1 cellular context compared by ENCODE assay signal in genomic region chr20:49046087-49046900, GRCh38.
A peak's percentile ranks its signal among the peaks of the same experiment; 100 is the strongest.
TF ChIP-seq lines count a peak whose summit lies in the region.

Gene CSE1L, plus strand, starts transcription at chr20:49046312. Its CDS starts 12,152 bp downstream, at chr20:49058464.

TF ChIP-seq in HepG2, 621 proteins besides CTCF, POLR2A, EP300 and RAD21 (continued from another document and continues in another):
- TF ChIP-seq, protein P1, sequence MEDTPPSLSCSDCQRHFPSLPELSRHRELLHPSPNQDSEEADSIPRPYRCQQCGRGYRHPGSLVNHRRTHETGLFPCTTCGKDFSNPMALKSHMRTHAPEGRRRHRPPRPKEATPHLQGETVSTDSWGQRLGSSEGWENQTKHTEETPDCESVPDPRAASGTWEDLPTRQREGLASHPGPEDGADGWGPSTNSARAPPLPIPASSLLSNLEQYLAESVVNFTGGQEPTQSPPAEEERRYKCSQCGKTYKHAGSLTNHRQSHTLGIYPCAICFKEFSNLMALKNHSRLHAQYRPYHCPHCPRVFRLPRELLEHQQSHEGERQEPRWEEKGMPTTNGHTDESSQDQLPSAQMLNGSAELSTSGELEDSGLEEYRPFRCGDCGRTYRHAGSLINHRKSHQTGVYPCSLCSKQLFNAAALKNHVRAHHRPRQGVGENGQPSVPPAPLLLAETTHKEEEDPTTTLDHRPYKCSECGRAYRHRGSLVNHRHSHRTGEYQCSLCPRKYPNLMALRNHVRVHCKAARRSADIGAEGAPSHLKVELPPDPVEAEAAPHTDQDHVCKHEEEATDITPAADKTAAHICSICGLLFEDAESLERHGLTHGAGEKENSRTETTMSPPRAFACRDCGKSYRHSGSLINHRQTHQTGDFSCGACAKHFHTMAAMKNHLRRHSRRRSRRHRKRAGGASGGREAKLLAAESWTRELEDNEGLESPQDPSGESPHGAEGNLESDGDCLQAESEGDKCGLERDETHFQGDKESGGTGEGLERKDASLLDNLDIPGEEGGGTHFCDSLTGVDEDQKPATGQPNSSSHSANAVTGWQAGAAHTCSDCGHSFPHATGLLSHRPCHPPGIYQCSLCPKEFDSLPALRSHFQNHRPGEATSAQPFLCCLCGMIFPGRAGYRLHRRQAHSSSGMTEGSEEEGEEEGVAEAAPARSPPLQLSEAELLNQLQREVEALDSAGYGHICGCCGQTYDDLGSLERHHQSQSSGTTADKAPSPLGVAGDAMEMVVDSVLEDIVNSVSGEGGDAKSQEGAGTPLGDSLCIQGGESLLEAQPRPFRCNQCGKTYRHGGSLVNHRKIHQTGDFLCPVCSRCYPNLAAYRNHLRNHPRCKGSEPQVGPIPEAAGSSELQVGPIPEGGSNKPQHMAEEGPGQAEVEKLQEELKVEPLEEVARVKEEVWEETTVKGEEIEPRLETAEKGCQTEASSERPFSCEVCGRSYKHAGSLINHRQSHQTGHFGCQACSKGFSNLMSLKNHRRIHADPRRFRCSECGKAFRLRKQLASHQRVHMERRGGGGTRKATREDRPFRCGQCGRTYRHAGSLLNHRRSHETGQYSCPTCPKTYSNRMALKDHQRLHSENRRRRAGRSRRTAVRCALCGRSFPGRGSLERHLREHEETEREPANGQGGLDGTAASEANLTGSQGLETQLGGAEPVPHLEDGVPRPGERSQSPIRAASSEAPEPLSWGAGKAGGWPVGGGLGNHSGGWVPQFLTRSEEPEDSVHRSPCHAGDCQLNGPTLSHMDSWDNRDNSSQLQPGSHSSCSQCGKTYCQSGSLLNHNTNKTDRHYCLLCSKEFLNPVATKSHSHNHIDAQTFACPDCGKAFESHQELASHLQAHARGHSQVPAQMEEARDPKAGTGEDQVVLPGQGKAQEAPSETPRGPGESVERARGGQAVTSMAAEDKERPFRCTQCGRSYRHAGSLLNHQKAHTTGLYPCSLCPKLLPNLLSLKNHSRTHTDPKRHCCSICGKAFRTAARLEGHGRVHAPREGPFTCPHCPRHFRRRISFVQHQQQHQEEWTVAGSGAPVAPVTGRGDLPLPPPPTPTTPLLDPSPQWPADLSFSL (CRISPR knock-in tag; IDR thresholded peaks at IDR 0.05), result no peak
- peak; percentile 36; the same call in 1 of the 2 replicates for TF ChIP-seq TBX3 (IDR thresholded peaks at IDR 0.05; ENCODE audit: borderline replicate concordance)
- peak; percentile 22; the same call in 1 of the 2 replicates for TF ChIP-seq FOXK1 (CRISPR knock-in tag; IDR thresholded peaks at IDR 0.05; ENCODE audit: borderline replicate concordance, low read depth)
- TF ChIP-seq MATR3 (CRISPR knock-in tag; IDR thresholded peaks at IDR 0.05), result 0 out of 2 replicates have a peak, but pooled peaks have one; percentile 95
- peak; percentile 87 for TF ChIP-seq SRY (CRISPR knock-in tag; IDR thresholded peaks at IDR 0.05)
- TF ChIP-seq ARID2 (CRISPR knock-in tag; IDR thresholded peaks at IDR 0.05; ENCODE audit: borderline replicate concordance), result no peak; the same call in none of the 2 replicates
- peak; percentile 99 for TF ChIP-seq HDAC1 (CRISPR knock-in tag; IDR thresholded peaks at IDR 0.05)
- TF ChIP-seq ELF3 (CRISPR knock-in tag; IDR thresholded peaks at IDR 0.05), result peak; percentile 57
- no peak for TF ChIP-seq CEBPG (CRISPR knock-in tag; IDR thresholded peaks at IDR 0.05)
- TF ChIP-seq LCORL (IDR thresholded peaks at IDR 0.05), result no peak
- TF ChIP-seq LCORL (CRISPR knock-in tag; IDR thresholded peaks at IDR 0.05), result no peak
- peak; percentile 74 for TF ChIP-seq ZNF441 (CRISPR knock-in tag; IDR thresholded peaks at IDR 0.05; ENCODE audit: borderline replicate concordance)
- TF ChIP-seq, protein P2, sequence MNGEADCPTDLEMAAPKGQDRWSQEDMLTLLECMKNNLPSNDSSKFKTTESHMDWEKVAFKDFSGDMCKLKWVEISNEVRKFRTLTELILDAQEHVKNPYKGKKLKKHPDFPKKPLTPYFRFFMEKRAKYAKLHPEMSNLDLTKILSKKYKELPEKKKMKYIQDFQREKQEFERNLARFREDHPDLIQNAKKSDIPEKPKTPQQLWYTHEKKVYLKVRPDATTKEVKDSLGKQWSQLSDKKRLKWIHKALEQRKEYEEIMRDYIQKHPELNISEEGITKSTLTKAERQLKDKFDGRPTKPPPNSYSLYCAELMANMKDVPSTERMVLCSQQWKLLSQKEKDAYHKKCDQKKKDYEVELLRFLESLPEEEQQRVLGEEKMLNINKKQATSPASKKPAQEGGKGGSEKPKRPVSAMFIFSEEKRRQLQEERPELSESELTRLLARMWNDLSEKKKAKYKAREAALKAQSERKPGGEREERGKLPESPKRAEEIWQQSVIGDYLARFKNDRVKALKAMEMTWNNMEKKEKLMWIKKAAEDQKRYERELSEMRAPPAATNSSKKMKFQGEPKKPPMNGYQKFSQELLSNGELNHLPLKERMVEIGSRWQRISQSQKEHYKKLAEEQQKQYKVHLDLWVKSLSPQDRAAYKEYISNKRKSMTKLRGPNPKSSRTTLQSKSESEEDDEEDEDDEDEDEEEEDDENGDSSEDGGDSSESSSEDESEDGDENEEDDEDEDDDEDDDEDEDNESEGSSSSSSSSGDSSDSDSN (CRISPR knock-in tag; IDR thresholded peaks at IDR 0.05), result peak; percentile 85
- TF ChIP-seq, protein P3, sequence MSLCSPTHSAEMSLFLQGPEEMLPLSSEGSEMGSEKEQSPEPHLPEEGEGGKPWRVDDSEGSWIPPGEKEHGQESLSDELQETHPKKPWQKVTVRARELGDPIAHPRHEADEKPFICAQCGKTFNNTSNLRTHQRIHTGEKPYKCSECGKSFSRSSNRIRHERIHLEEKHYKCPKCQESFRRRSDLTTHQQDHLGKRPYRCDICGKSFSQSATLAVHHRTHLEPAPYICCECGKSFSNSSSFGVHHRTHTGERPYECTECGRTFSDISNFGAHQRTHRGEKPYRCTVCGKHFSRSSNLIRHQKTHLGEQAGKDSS (CRISPR knock-in tag; IDR thresholded peaks at IDR 0.05; ENCODE audit: borderline replicate concordance, low read depth), result peak; percentile 57; the same call in 1 of the 2 replicates
- TF ChIP-seq CBX1 (IDR thresholded peaks at IDR 0.05; ENCODE audit: low read depth), result peak; percentile 86
- TF ChIP-seq, protein P4, sequence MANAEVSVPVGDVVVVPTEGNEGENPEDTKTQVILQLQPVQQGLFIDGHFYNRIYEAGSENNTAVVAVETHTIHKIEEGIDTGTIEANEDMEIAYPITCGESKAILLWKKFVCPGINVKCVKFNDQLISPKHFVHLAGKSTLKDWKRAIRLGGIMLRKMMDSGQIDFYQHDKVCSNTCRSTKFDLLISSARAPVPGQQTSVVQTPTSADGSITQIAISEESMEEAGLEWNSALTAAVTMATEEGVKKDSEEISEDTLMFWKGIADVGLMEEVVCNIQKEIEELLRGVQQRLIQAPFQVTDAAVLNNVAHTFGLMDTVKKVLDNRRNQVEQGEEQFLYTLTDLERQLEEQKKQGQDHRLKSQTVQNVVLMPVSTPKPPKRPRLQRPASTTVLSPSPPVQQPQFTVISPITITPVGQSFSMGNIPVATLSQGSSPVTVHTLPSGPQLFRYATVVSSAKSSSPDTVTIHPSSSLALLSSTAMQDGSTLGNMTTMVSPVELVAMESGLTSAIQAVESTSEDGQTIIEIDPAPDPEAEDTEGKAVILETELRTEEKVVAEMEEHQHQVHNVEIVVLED (CRISPR knock-in tag; IDR thresholded peaks at IDR 0.05; ENCODE audit: borderline replicate concordance), result peak; percentile 92
- TF ChIP-seq ZNF44 (CRISPR knock-in tag; IDR thresholded peaks at IDR 0.05), result peak; percentile 88; the same call in 1 of the 2 replicates
- TF ChIP-seq ZNF598 (CRISPR knock-in tag; IDR thresholded peaks at IDR 0.05; ENCODE audit: borderline replicate concordance), result peak; percentile 94
- peak; percentile 86 for TF ChIP-seq TSC22D2 (CRISPR knock-in tag; IDR thresholded peaks at IDR 0.05; ENCODE audit: borderline replicate concordance)
- TF ChIP-seq MAZ (IDR thresholded peaks at IDR 0.05; ENCODE audit: borderline replicate concordance, low read depth, low read length), result peak; percentile 70; the same call in 1 of the 2 replicates
- TF ChIP-seq MAZ (CRISPR knock-in tag; IDR thresholded peaks at IDR 0.05; ENCODE audit: low read depth), result peak; percentile 87
- TF ChIP-seq KLF15 (CRISPR knock-in tag; IDR thresholded peaks at IDR 0.05; ENCODE audit: borderline replicate concordance), result peak; percentile 77; the same call in 1 of the 2 replicates
- TF ChIP-seq, protein P5, sequence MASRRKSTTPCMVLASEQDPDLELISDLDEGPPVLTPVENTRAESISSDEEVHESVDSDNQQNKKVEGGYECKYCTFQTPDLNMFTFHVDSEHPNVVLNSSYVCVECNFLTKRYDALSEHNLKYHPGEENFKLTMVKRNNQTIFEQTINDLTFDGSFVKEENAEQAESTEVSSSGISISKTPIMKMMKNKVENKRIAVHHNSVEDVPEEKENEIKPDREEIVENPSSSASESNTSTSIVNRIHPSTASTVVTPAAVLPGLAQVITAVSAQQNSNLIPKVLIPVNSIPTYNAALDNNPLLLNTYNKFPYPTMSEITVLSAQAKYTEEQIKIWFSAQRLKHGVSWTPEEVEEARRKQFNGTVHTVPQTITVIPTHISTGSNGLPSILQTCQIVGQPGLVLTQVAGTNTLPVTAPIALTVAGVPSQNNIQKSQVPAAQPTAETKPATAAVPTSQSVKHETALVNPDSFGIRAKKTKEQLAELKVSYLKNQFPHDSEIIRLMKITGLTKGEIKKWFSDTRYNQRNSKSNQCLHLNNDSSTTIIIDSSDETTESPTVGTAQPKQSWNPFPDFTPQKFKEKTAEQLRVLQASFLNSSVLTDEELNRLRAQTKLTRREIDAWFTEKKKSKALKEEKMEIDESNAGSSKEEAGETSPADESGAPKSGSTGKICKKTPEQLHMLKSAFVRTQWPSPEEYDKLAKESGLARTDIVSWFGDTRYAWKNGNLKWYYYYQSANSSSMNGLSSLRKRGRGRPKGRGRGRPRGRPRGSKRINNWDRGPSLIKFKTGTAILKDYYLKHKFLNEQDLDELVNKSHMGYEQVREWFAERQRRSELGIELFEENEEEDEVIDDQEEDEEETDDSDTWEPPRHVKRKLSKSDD (CRISPR knock-in tag; IDR thresholded peaks at IDR 0.05; ENCODE audit: low read depth), result peak; percentile 91
- TF ChIP-seq TOPORS (CRISPR knock-in tag; IDR thresholded peaks at IDR 0.05), result peak; percentile 72
- peak; percentile 93 for TF ChIP-seq ATF7-NPFF (CRISPR knock-in tag; IDR thresholded peaks at IDR 0.05; ENCODE audit: low read depth)
- TF ChIP-seq ZZZ3 (CRISPR knock-in tag; IDR thresholded peaks at IDR 0.05; ENCODE audit: borderline replicate concordance), result peak; percentile 80; the same call in 1 of the 2 replicates
- TF ChIP-seq SNAPC2 (CRISPR knock-in tag; IDR thresholded peaks at IDR 0.05), result peak; percentile 86
- peak; percentile 87 for TF ChIP-seq ZNF317 (CRISPR knock-in tag; IDR thresholded peaks at IDR 0.05)
- TF ChIP-seq TARDBP (CRISPR knock-in tag; IDR thresholded peaks at IDR 0.05), result peak; percentile 33
- peak; percentile 78 for TF ChIP-seq ZNF678 (CRISPR knock-in tag; IDR thresholded peaks at IDR 0.05)
- TF ChIP-seq, protein P6, sequence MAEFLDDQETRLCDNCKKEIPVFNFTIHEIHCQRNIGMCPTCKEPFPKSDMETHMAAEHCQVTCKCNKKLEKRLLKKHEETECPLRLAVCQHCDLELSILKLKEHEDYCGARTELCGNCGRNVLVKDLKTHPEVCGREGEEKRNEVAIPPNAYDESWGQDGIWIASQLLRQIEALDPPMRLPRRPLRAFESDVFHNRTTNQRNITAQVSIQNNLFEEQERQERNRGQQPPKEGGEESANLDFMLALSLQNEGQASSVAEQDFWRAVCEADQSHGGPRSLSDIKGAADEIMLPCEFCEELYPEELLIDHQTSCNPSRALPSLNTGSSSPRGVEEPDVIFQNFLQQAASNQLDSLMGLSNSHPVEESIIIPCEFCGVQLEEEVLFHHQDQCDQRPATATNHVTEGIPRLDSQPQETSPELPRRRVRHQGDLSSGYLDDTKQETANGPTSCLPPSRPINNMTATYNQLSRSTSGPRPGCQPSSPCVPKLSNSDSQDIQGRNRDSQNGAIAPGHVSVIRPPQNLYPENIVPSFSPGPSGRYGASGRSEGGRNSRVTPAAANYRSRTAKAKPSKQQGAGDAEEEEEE (CRISPR knock-in tag; IDR thresholded peaks at IDR 0.05; ENCODE audit: borderline replicate concordance), result peak; percentile 92; the same call in 1 of the 2 replicates
- no peak for TF ChIP-seq PTBP1 (IDR thresholded peaks at IDR 0.05; ENCODE audit: low read depth, low read length, poor library complexity, severe bottlenecking)
- peak; percentile 91; the same call in 1 of the 2 replicates for TF ChIP-seq ZNF550 (CRISPR knock-in tag; IDR thresholded peaks at IDR 0.05; ENCODE audit: borderline replicate concordance)
- peak; percentile 87 for TF ChIP-seq THAP11 (CRISPR knock-in tag; IDR thresholded peaks at IDR 0.05)
- peak; percentile 81 for TF ChIP-seq HNRNPLL (IDR thresholded peaks at IDR 0.05; ENCODE audit: low read depth, low read length, poor library complexity, severe bottlenecking)
- peak; percentile 84 for TF ChIP-seq REL (CRISPR knock-in tag; conservative IDR thresholded peaks at IDR 0.05)
- TF ChIP-seq, protein P7, sequence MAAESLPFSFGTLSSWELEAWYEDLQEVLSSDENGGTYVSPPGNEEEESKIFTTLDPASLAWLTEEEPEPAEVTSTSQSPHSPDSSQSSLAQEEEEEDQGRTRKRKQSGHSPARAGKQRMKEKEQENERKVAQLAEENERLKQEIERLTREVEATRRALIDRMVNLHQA (CRISPR knock-in tag; IDR thresholded peaks at IDR 0.05), result no peak; the same call in 1 of the 2 replicates
- TF ChIP-seq PAF1 (CRISPR knock-in tag; IDR thresholded peaks at IDR 0.05), result no peak
- peak; percentile 99 for TF ChIP-seq HES4 (CRISPR knock-in tag; IDR thresholded peaks at IDR 0.05; ENCODE audit: borderline replicate concordance)
- no peak for TF ChIP-seq ZNF660 (CRISPR knock-in tag; IDR thresholded peaks at IDR 0.05; ENCODE audit: borderline replicate concordance, low read depth)
- TF ChIP-seq, protein P8, sequence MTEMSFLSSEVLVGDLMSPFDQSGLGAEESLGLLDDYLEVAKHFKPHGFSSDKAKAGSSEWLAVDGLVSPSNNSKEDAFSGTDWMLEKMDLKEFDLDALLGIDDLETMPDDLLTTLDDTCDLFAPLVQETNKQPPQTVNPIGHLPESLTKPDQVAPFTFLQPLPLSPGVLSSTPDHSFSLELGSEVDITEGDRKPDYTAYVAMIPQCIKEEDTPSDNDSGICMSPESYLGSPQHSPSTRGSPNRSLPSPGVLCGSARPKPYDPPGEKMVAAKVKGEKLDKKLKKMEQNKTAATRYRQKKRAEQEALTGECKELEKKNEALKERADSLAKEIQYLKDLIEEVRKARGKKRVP (CRISPR knock-in tag; IDR thresholded peaks at IDR 0.05), result 0 out of 4 replicates have a peak, but pooled peaks of 1 of the 2 experiments have one; percentile 79
- TF ChIP-seq HDAC2 (CRISPR knock-in tag; IDR thresholded peaks at IDR 0.05), result peak; percentile 31
- no peak for TF ChIP-seq ZNF572 (CRISPR knock-in tag; IDR thresholded peaks at IDR 0.05)
- TF ChIP-seq KDM3A (CRISPR knock-in tag; IDR thresholded peaks at IDR 0.05; ENCODE audit: low read depth), result peak; percentile 86; the same call in 1 of the 2 replicates
- no peak for TF ChIP-seq MEF2D (CRISPR knock-in tag; IDR thresholded peaks at IDR 0.05)
- no peak for TF ChIP-seq MBD4 (IDR thresholded peaks at IDR 0.05; ENCODE audit: borderline replicate concordance, low read length)
- TF ChIP-seq ZNF333 (CRISPR knock-in tag; IDR thresholded peaks at IDR 0.05; ENCODE audit: borderline replicate concordance), result peak; percentile 23; the same call in 1 of the 2 replicates
- 0 out of 2 replicates have a peak, but pooled peaks have one; percentile 94 for TF ChIP-seq ZFYVE20 (CRISPR knock-in tag; IDR thresholded peaks at IDR 0.05; ENCODE audit: borderline replicate concordance, low read depth)
- peak; percentile 96 for TF ChIP-seq HOXA7 (CRISPR knock-in tag; IDR thresholded peaks at IDR 0.05)
- TF ChIP-seq ZNF335 (CRISPR knock-in tag; IDR thresholded peaks at IDR 0.05), result peak; percentile 76; the same call in 1 of the 2 replicates
